ENCODE assay signal across 8 cellular contexts in the genomic region with DNA sequence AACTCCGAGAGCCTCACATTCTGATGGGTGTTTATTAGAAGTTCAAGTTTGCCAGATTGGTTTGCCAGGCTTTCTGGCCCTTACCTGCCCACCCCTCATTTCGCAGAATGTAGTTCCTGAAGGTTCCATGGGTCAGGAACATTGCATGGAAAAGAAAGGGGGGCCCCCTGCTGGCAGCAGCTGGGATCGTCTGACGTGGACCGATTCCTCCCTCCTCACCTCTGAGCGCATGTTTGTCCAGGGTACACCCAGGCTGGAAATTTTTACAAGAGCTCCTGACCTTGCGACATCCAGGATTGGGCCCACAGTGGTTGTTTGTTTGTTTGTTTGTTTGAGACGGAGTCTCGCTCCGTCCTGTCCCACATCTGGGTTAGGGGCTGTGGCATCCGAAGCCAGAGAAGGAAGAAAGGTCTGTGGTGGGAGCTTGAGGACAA.
DNase-seq lines count a peak whose midpoint lies in the region; ATAC-seq and TF ChIP-seq lines count a peak whose summit lies in the region.

No MANE protein-coding gene starts in this region.

- H3K36me3 ChIP-seq in thoracic aorta = no peaks in the 10 kb centered on the region

- peak; percentile 68 for TF ChIP-seq CTCF in LNCAP (IDR thresholded peaks at IDR 0.05)
- TF ChIP-seq CTCF in mesothelial cell of epicardium (IDR thresholded peaks at IDR 0.05; ENCODE audit: unreplicated experiment) = peak; percentile 94
- TF ChIP-seq CTCF in thoracic aorta (IDR thresholded peaks at IDR 0.05) = peak; percentile 92

- H3K4me3 Mint-ChIP-seq in mesothelial cell of epicardium = no peak overlapping the region
- no peak overlapping the region for H3K4me3 Mint-ChIP-seq in activated T-helper 2 cell treated with anti-CD3 and anti-CD28 coated beads, Interferon-gamma antibody, Interleukin-2, Interleukin-4, amounts not matched to agents 10 μg/mL and 5 μg/mL and 100 μg/mL, durations not matched to agents 14 hours and 24 hours and 36 hours (ENCODE audit: low read depth)

- no peaks in the 10 kb centered on the region for H3K27me3 Mint-ChIP-seq in mesothelial cell of epicardium (ENCODE audit: low read depth)
- H3K27me3 Mint-ChIP-seq in activated T-helper 2 cell treated with anti-CD3 and anti-CD28 coated beads, Interferon-gamma antibody, Interleukin-2, Interleukin-4, amounts not matched to agents 10 μg/mL and 5 μg/mL and 100 μg/mL, durations not matched to agents 14 hours and 24 hours and 36 hours (ENCODE audit: low read depth) = no peaks in the 10 kb centered on the region

- no peaks in the 10 kb centered on the region for H3K9me3 Mint-ChIP-seq in mesothelial cell of epicardium
- H3K9me3 Mint-ChIP-seq in activated T-helper 2 cell treated with anti-CD3 and anti-CD28 coated beads, Interferon-gamma antibody, Interleukin-2, Interleukin-4, amounts not matched to agents 10 μg/mL and 5 μg/mL and 100 μg/mL, durations not matched to agents 14 hours and 24 hours and 36 hours = no peaks in the 10 kb centered on the region

- H3K4me1 Mint-ChIP-seq in mesothelial cell of epicardium = peaks cover 25% of the 10 kb centered on the region
- no peaks in the 10 kb centered on the region for H3K4me1 Mint-ChIP-seq in activated T-helper 2 cell treated with anti-CD3 and anti-CD28 coated beads, Interferon-gamma antibody, Interleukin-2, Interleukin-4, amounts not matched to agents 10 μg/mL and 5 μg/mL and 100 μg/mL, durations not matched to agents 14 hours and 24 hours and 36 hours (ENCODE audit: low read depth)

- H3K4me1 ChIP-seq in thoracic aorta (ENCODE audit: control insufficient read depth in 1 of 2, low read depth in 2 of 2) = peaks cover 0 to 12% of the 10 kb centered on the region in 2 donors

- intact Hi-C loops in activated T-helper 2 cell treated with anti-CD3 and anti-CD28 coated beads, Interferon-gamma antibody, Interleukin-2, Interleukin-4, amounts not matched to agents 10 μg/mL and 5 μg/mL and 100 μg/mL, durations not matched to agents 14 hours and 24 hours and 36 hours (cut with micrococcal nuclease) = loop anchor here (2.0 kb wide), 1 partner anchor 113 kb away; no protein-coding TSS in a partner anchor

- DNase-seq in GM04503 (ENCODE audit: low read depth) = peak; percentile 29
- peak; percentile 65 for DNase-seq in activated CD4-positive, alpha-beta T cell treated with anti-CD3 and anti-CD28 coated beads for 48 hours
- peak; percentile 13 to 51 for DNase-seq in erythroblast (lab: John Stamatoyannopoulos, UW)
- peak; percentile 53 to 89 for DNase-seq in mesothelial cell of epicardium (ENCODE audit: low spot score in 2 of 2, unreplicated experiment in 2 of 2)
- no peak for DNase-seq in thoracic aorta (ENCODE audit: low spot score)
- DNase-seq in activated T-helper 2 cell treated with anti-CD3 and anti-CD28 coated beads, Interferon-gamma antibody, Interleukin-2, Interleukin-4, amounts not matched to agents 10 μg/mL and 5 μg/mL and 100 μg/mL, durations not matched to agents 14 hours and 24 hours and 36 hours (ENCODE audit: low spot score) = no peak

- H3K9me3 ChIP-seq in thoracic aorta = no peaks in the 10 kb centered on the region

- no peaks in the 10 kb centered on the region for H3K27me3 ChIP-seq in thoracic aorta (replicated peaks; ENCODE audit: insufficient read depth)

- ATAC-seq in thoracic aorta (ENCODE audit: insufficient number of reproducible peaks, low FRiP score, low read depth) (peak; percentile 41), HG02759 (IDR thresholded peaks at IDR 0.05; ENCODE audit: unreplicated experiment) (no peak)

- no peak overlapping the region for H3K4me3 ChIP-seq in thoracic aorta

- H3K36me3 Mint-ChIP-seq in mesothelial cell of epicardium = peaks cover 3% of the 10 kb centered on the region
- no peaks in the 10 kb centered on the region for H3K36me3 Mint-ChIP-seq in activated T-helper 2 cell treated with anti-CD3 and anti-CD28 coated beads, Interferon-gamma antibody, Interleukin-2, Interleukin-4, amounts not matched to agents 10 μg/mL and 5 μg/mL and 100 μg/mL, durations not matched to agents 14 hours and 24 hours and 36 hours (ENCODE audit: low read depth)

- peak overlapping the region; percentile 76 for H3K27ac Mint-ChIP-seq in mesothelial cell of epicardium
- H3K27ac Mint-ChIP-seq in activated T-helper 2 cell treated with anti-CD3 and anti-CD28 coated beads, Interferon-gamma antibody, Interleukin-2, Interleukin-4, amounts not matched to agents 10 μg/mL and 5 μg/mL and 100 μg/mL, durations not matched to agents 14 hours and 24 hours and 36 hours = no peak overlapping the region

- no peak for TF ChIP-seq POLR2A in erythroblast (IDR thresholded peaks at IDR 0.05; ENCODE audit: low read length)

- peak overlapping the region in 1 of 2 donors; percentile 22 for H3K27ac ChIP-seq in thoracic aorta

Comparison
In these comparisons a context has a peak if more than half of its experiments do, and no peak if none do; other contexts are left out.
1. DNase-seq: peak in GM04503 (single experiment), activated CD4-positive, alpha-beta T cell treated with anti-CD3 and anti-CD28 coated beads for 48 hours (single experiment), erythroblast (2 of 2) and mesothelial cell of epicardium (2 of 2); none in thoracic aorta (single experiment) and activated T-helper 2 cell treated with anti-CD3 and anti-CD28 coated beads, Interferon-gamma antibody, Interleukin-2, Interleukin-4, amounts not matched to agents 10 μg/mL and 5 μg/mL and 100 μg/mL, durations not matched to agents 14 hours and 24 hours and 36 hours (single experiment).
2. Peak in every context shown above with its lines, with median percentiles within 50 percentile points of each other: CTCF ChIP-seq.